16 cellular contexts compared by ENCODE assay signal in the genomic region with DNA sequence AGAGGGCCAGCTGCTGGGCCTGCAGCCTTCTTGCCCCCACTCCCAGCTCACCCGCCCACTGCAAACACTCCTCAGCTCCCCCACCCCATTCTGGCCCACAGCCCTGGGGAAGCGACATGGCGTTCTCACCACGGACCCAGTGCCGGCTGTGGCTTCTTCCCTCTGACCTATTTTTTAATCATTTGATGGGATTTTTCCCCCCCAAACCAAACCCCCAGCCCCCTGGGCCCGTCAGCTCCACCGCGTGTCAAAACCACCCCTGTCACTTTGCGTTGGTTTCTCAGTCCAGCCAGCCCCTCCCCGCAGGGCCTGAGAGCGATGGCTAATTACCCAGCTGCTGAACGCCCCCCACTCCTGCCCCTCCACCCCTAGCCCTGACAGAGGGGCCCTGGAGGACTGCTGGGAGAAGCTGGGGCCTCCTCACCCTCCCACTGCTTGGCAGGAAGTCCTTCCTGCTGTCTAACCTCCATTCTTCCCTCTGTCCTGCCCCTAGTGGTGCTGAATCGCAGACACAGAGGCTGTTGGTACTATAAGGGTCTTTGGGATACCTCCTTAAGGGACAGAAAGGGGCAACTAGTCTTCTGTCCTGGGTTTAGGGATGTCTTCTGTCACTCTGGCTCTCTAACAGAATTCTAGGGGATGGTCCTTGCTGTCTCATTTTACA.
A peak's percentile ranks its signal among the peaks of the same experiment; 100 is the strongest.
DNase-seq lines count a peak whose midpoint lies in the region; ATAC-seq and TF ChIP-seq lines count a peak whose summit lies in the region.
"Had no signal": no experiment of that assay in that cellular context is flagged by ENCODE, and none has a peak within 500 bp of the region (broad histone marks: within the 10 kb centered on the region; RNA-seq: fewer than 3 reads in every experiment).

No MANE protein-coding gene starts in this region.

- no peak for DNase-seq in activated naive CD4-positive, alpha-beta T cell treated with anti-CD3 and anti-CD28 coated beads, Interleukin-2, amount 50 U/mL, for 16 hours
- DNase-seq in MM.1S (no peak), choroid plexus epithelial cell (ENCODE audit: low read depth) (no peak), GM19240 (ENCODE audit: insufficient read length, low spot score) (no peak), OCI-M1 (lab: John Stamatoyannopoulos, UW) (no peak), cortex of kidney (lab: John Stamatoyannopoulos, UW) (no peak)
- no peak for DNase-seq in stimulated activated effector memory CD8-positive, alpha-beta T cell treated with anti-CD3 and anti-CD28 coated beads, Interleukin-12 subunit alpha, Interleukin-12 subunit beta, amount 100 ng/mL, for 72 hours (ENCODE audit: low spot score in 2 of 2)
- DNase-seq: activated CD4-positive, alpha-beta T cell treated with anti-CD3 and anti-CD28 coated beads for 48 hours; activated T-cell treated with anti-CD3 and anti-CD28 coated beads, Interleukin-2, amount 50 U/mL, for 72 hours; GM23248; mammary epithelial cell; NCI-H2029 treated with DMSO at 0.1 percent for 48 hours; NCI-H82; tibial artery had no signal

- H3K4me2 ChIP-seq in MM.1S (ENCODE audit: low read depth, low read length) = no peak overlapping the region

- no peaks in the 10 kb centered on the region for H3K9me3 Mint-ChIP-seq in activated naive CD4-positive, alpha-beta T cell treated with anti-CD3 and anti-CD28 coated beads, Interleukin-2, amount 50 U/mL, for 24 hours
- H3K9me3 Mint-ChIP-seq in stimulated activated effector memory CD8-positive, alpha-beta T cell treated with anti-CD3 and anti-CD28 coated beads, Interleukin-12 subunit alpha, Interleukin-12 subunit beta, amount 100 ng/mL, for 72 hours = no peaks in the 10 kb centered on the region
- H3K9me3 Mint-ChIP-seq: activated T-cell treated with anti-CD3 and anti-CD28 coated beads, Interleukin-2, amount 50 U/mL, for 72 hours; nephron had no signal

- H3K9me3 ChIP-seq in MM.1S (replicated peaks; ENCODE audit: insufficient read depth, low read length) = no peaks in the 10 kb centered on the region
- H3K9me3 ChIP-seq: tibial artery had no signal

- H3F3A ChIP-seq in MM.1S (ENCODE audit: insufficient read depth, low read length) = no peaks in the 10 kb centered on the region

- H3K79me2 ChIP-seq in MM.1S (ENCODE audit: low read length) = no peaks in the 10 kb centered on the region

- ATAC-seq in stimulated activated effector memory CD8-positive, alpha-beta T cell treated with anti-CD3 and anti-CD28 coated beads, Interleukin-12 subunit alpha, Interleukin-12 subunit beta, amount 100 ng/mL, for 72 hours = no peak
- ATAC-seq: activated T-cell treated with anti-CD3 and anti-CD28 coated beads, Interleukin-2, amount 50 U/mL, for 72 hours had no signal

- no peaks in the 10 kb centered on the region for H3K9me2 ChIP-seq in MM.1S (replicated peaks; ENCODE audit: insufficient read depth, low read length)

- no peak overlapping the region for H2AFZ ChIP-seq in MM.1S (ENCODE audit: low read length)
- H2AFZ ChIP-seq: GM23248 had no signal

- no peaks in the 10 kb centered on the region for H3K36me3 Mint-ChIP-seq in activated naive CD4-positive, alpha-beta T cell treated with anti-CD3 and anti-CD28 coated beads, Interleukin-2, amount 50 U/mL, for 24 hours
- peaks cover 12% of the 10 kb centered on the region for H3K36me3 Mint-ChIP-seq in stimulated activated effector memory CD8-positive, alpha-beta T cell treated with anti-CD3 and anti-CD28 coated beads, Interleukin-12 subunit alpha, Interleukin-12 subunit beta, amount 100 ng/mL, for 72 hours

- H3K27ac ChIP-seq in MM.1S (ENCODE audit: low read length) = no peak overlapping the region
- H3K27ac ChIP-seq: GM23248, tibial artery had no signal

- H3K4me1 ChIP-seq in MM.1S (ENCODE audit: low read length) = 0 out of 2 replicates have a peak, but pooled peaks cover under 1% of the 10 kb centered on the region

- peak overlapping the region; percentile 7 for H3K4me3 Mint-ChIP-seq in activated naive CD4-positive, alpha-beta T cell treated with anti-CD3 and anti-CD28 coated beads, Interleukin-2, amount 50 U/mL, for 24 hours
- H3K4me3 Mint-ChIP-seq in stimulated activated effector memory CD8-positive, alpha-beta T cell treated with anti-CD3 and anti-CD28 coated beads, Interleukin-12 subunit alpha, Interleukin-12 subunit beta, amount 100 ng/mL, for 72 hours = peak overlapping the region; percentile 43
- H3K4me3 Mint-ChIP-seq: nephron had no signal

- peaks cover 78% of the 10 kb centered on the region for H3K4me1 Mint-ChIP-seq in activated naive CD4-positive, alpha-beta T cell treated with anti-CD3 and anti-CD28 coated beads, Interleukin-2, amount 50 U/mL, for 24 hours
- peaks cover 95% of the 10 kb centered on the region for H3K4me1 Mint-ChIP-seq in stimulated activated effector memory CD8-positive, alpha-beta T cell treated with anti-CD3 and anti-CD28 coated beads, Interleukin-12 subunit alpha, Interleukin-12 subunit beta, amount 100 ng/mL, for 72 hours

- peaks cover 42% of the 10 kb centered on the region for H3K27me3 ChIP-seq in MM.1S (replicated peaks; ENCODE audit: insufficient read depth, low read length)

- H3K36me3 ChIP-seq in MM.1S (replicated peaks; ENCODE audit: insufficient read depth, low read length) = no peaks in the 10 kb centered on the region
- H3K36me3 ChIP-seq: tibial artery had no signal

- peak overlapping the region; percentile 70 for H3K27ac Mint-ChIP-seq in activated naive CD4-positive, alpha-beta T cell treated with anti-CD3 and anti-CD28 coated beads, Interleukin-2, amount 50 U/mL, for 24 hours
- peak overlapping the region; percentile 84 for H3K27ac Mint-ChIP-seq in stimulated activated effector memory CD8-positive, alpha-beta T cell treated with anti-CD3 and anti-CD28 coated beads, Interleukin-12 subunit alpha, Interleukin-12 subunit beta, amount 100 ng/mL, for 72 hours
- H3K27ac Mint-ChIP-seq: nephron had no signal

- no peaks in the 10 kb centered on the region for H4K20me1 ChIP-seq in MM.1S (ENCODE audit: insufficient read depth, low read length)

- H3K9ac ChIP-seq in MM.1S (ENCODE audit: low read length) = no peak overlapping the region
- H3K9ac ChIP-seq: GM23248 had no signal

- TF ChIP-seq CTCF in MM.1S (IDR thresholded peaks at IDR 0.05; ENCODE audit: low read length) = peak; percentile 9; the same call in 1 of the 2 replicates
- peak; percentile 30 for TF ChIP-seq CTCF in choroid plexus epithelial cell (conservative IDR thresholded peaks at IDR 0.05; ENCODE audit: low read depth, low read length)

- H3K4me3 ChIP-seq in MM.1S (ENCODE audit: low read length) (no peak overlapping the region), choroid plexus epithelial cell (ENCODE audit: low read depth, low read length) (no peak overlapping the region)
- H3K4me3 ChIP-seq: GM23248, tibial artery had no signal

- no peaks in the 10 kb centered on the region for H3K27me3 Mint-ChIP-seq in activated naive CD4-positive, alpha-beta T cell treated with anti-CD3 and anti-CD28 coated beads, Interleukin-2, amount 50 U/mL, for 24 hours
